In genomic region chr3:183907911-183908331, GRCh38 we compare ENCODE assay signal across 2 cellular contexts.
TF ChIP-seq lines count a peak whose summit lies in the region.

No MANE protein-coding gene starts in this region.

TF ChIP-seq in SK-N-SH, 30 proteins besides CTCF, POLR2A, EP300 and RAD21 (continued from another document):
- TF ChIP-seq GABPA (IDR thresholded peaks at IDR 0.05; ENCODE audit: low read depth): no peak
- TF ChIP-seq EZH2phosphoT487 (IDR thresholded peaks at IDR 0.05; ENCODE audit: borderline replicate concordance, low read depth): no peak
- no peak for TF ChIP-seq ELF1 (IDR thresholded peaks at IDR 0.05)
- no peak for TF ChIP-seq TEAD4 (IDR thresholded peaks at IDR 0.05; ENCODE audit: borderline replicate concordance, insufficient read depth)
- TF ChIP-seq YY1 (IDR thresholded peaks at IDR 0.05; ENCODE audit: low read depth): no peak
- no peak for TF ChIP-seq FOXJ3 (CRISPR knock-in tag; IDR thresholded peaks at IDR 0.05)
- TF ChIP-seq, protein P1, sequence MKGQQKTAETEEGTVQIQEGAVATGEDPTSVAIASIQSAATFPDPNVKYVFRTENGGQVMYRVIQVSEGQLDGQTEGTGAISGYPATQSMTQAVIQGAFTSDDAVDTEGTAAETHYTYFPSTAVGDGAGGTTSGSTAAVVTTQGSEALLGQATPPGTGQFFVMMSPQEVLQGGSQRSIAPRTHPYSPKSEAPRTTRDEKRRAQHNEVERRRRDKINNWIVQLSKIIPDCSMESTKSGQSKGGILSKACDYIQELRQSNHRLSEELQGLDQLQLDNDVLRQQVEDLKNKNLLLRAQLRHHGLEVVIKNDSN (IDR thresholded peaks at IDR 0.05; ENCODE audit: borderline replicate concordance, low read depth): no peak
- TF ChIP-seq, protein P2, sequence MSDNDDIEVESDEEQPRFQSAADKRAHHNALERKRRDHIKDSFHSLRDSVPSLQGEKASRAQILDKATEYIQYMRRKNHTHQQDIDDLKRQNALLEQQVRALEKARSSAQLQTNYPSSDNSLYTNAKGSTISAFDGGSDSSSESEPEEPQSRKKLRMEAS (IDR thresholded peaks at IDR 0.05; ENCODE audit: low read depth): no peak
- no peak for TF ChIP-seq NFIC (IDR thresholded peaks at IDR 0.05; ENCODE audit: borderline replicate concordance)
- TF ChIP-seq CHD2 (IDR thresholded peaks at IDR 0.05; ENCODE audit: low read length, partially characterized antibody): no peak

TF ChIP-seq in SK-N-SH treated with all-trans-retinoic acid at 6 μM for 48 hours, 23 proteins besides CTCF, POLR2A, EP300 and RAD21 (continued from another document):
- TF ChIP-seq, protein P3, sequence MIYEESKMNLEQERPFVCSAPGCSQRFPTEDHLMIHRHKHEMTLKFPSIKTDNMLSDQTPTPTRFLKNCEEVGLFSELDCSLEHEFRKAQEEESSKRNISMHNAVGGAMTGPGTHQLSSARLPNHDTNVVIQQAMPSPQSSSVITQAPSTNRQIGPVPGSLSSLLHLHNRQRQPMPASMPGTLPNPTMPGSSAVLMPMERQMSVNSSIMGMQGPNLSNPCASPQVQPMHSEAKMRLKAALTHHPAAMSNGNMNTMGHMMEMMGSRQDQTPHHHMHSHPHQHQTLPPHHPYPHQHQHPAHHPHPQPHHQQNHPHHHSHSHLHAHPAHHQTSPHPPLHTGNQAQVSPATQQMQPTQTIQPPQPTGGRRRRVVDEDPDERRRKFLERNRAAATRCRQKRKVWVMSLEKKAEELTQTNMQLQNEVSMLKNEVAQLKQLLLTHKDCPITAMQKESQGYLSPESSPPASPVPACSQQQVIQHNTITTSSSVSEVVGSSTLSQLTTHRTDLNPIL (CRISPR knock-in tag; IDR thresholded peaks at IDR 0.05; ENCODE audit: low read depth): no peak
- TF ChIP-seq ZFP30 (CRISPR knock-in tag; IDR thresholded peaks at IDR 0.05): no peak
- TF ChIP-seq TCF4 (CRISPR knock-in tag; IDR thresholded peaks at IDR 0.05; ENCODE audit: borderline replicate concordance): no peak
- no peak for TF ChIP-seq SNAI2 (CRISPR knock-in tag; IDR thresholded peaks at IDR 0.05)
- no peak for TF ChIP-seq ARNTL (CRISPR knock-in tag; IDR thresholded peaks at IDR 0.05; ENCODE audit: borderline replicate concordance, low read depth)
- TF ChIP-seq CSDC2 (CRISPR knock-in tag; IDR thresholded peaks at IDR 0.05): no peak
- no peak for TF ChIP-seq ISL1 (CRISPR knock-in tag; IDR thresholded peaks at IDR 0.05)
- no peak for TF ChIP-seq TOX (CRISPR knock-in tag; IDR thresholded peaks at IDR 0.05; ENCODE audit: borderline replicate concordance)
- TF ChIP-seq ZNF565 (CRISPR knock-in tag; conservative IDR thresholded peaks at IDR 0.05; ENCODE audit: low read depth): no peak
- no peak for TF ChIP-seq PPARA (CRISPR knock-in tag; IDR thresholded peaks at IDR 0.05; ENCODE audit: borderline replicate concordance)
- TF ChIP-seq OSR1 (CRISPR knock-in tag; IDR thresholded peaks at IDR 0.05): no peak
